ENCODE assay signal across 23 cellular contexts in genomic region chr1:55951291-55951690, GRCh38.
"Had no signal": no experiment of that assay in that cellular context is flagged by ENCODE, and none has a peak within 500 bp of the region (broad histone marks: within the 10 kb centered on the region; RNA-seq: fewer than 3 reads in every experiment).

No MANE protein-coding gene starts in this region.

- H3K9me3 ChIP-seq: right atrium auricular region, stomach had no signal

- DNase-seq: activated B cell treated with CpG ODN at 0.5 μM for 24 hours; activated CD8-positive, alpha-beta T cell treated with anti-CD3 and anti-CD28 coated beads, Interleukin-2, amount 10 ng/mL, durations not matched to agents 7 days and 5 days; activated naive CD4-positive, alpha-beta T cell treated with Interleukin-2 at 50 U/mL for 16 hours; activated T-cell treated with anti-CD3 and anti-CD28 coated beads for 4 hours; activated T-cell treated with anti-CD3 and anti-CD28 coated beads, Interleukin-2, amount 50 U/mL, for 72 hours; amniotic stem cell; caudate nucleus; cortex of kidney; effector memory CD8-positive, alpha-beta T cell; head of caudate nucleus; hippocampal formation; left cardiac atrium; left ventricle myocardium superior; mammary epithelial cell; naive thymus-derived CD4-positive, alpha-beta T cell; stimulated activated CD4-positive, alpha-beta T cell treated with anti-CD3 and anti-CD28 coated beads, Interleukin-15, amount 100 ng/mL, for 24 hours; stimulated activated CD4-positive, alpha-beta T cell treated with anti-CD3 and anti-CD28 coated beads, Interleukin-2, amount 100 ng/mL, for 24 hours; stimulated activated naive B cell treated with anti-CD40 and anti-IgM and Interleukin-4, amounts not matched to agents 10 μg/mL and 1 μg/mL and 100 μg/mL, for 72 hours; stomach; T-helper 1 cell had no signal

- H3K36me3 ChIP-seq: right atrium auricular region, stomach, tibial nerve had no signal

- H3K79me2 ChIP-seq: parathyroid adenoma had no signal

- H3K27ac ChIP-seq: parathyroid adenoma, right atrium auricular region, stomach, tibial nerve had no signal

- H3K9ac ChIP-seq: parathyroid adenoma had no signal

- H3K4me3 ChIP-seq: right atrium auricular region, stomach, tibial nerve had no signal

- H3K4me1 ChIP-seq: parathyroid adenoma, right atrium auricular region, stomach, tibial nerve had no signal

- ATAC-seq: activated CD8-positive, alpha-beta T cell treated with anti-CD3 and anti-CD28 coated beads, Interleukin-2, amount 10 ng/mL, durations not matched to agents 7 days and 5 days; activated T-cell treated with anti-CD3 and anti-CD28 coated beads, Interleukin-2, amount 50 U/mL, for 72 hours; effector memory CD8-positive, alpha-beta T cell; left cardiac atrium; left ventricle myocardium superior; naive thymus-derived CD4-positive, alpha-beta T cell; stimulated activated naive B cell treated with anti-CD40 and anti-IgM and Interleukin-4, amounts not matched to agents 10 μg/mL and 1 μg/mL and 100 μg/mL, for 72 hours had no signal

- H2AFZ ChIP-seq: parathyroid adenoma had no signal

- H3K27me3 ChIP-seq: right atrium auricular region, stomach, tibial nerve had no signal
